ENCODE assay signal across 23 cellular contexts in genomic region chr6:152815230-152815922, GRCh38.
"Had no signal": no experiment of that assay in that cellular context is flagged by ENCODE, and none has a peak within 500 bp of the region (broad histone marks: within the 10 kb centered on the region; RNA-seq: fewer than 3 reads in every experiment).

No MANE protein-coding gene starts in this region.

- H3K27me3 ChIP-seq: gastrocnemius medialis, right atrium auricular region, stomach, testis, tibial artery had no signal

- H3K79me2 ChIP-seq: parathyroid adenoma had no signal

- H3K9ac ChIP-seq: parathyroid adenoma had no signal

- ATAC-seq: effector memory CD8-positive, alpha-beta T cell; gastrocnemius medialis; left ventricle myocardium superior; lower lobe of right lung; natural killer cell; sciatic nerve had no signal

- H3K4me2 ChIP-seq: smooth muscle cell had no signal

- FAIRE-seq: endometrium, keratinocyte had no signal

- H3K4me3 ChIP-seq: gastrocnemius medialis, lower lobe of right lung, prostate gland, right atrium auricular region, smooth muscle cell, stomach, testis, tibial artery had no signal

- H2AFZ ChIP-seq: parathyroid adenoma had no signal

- H3K9me3 ChIP-seq: gastrocnemius medialis, lower lobe of right lung, prostate gland, right atrium auricular region, stomach, testis, tibial artery had no signal

- H3K4me1 ChIP-seq: gastrocnemius medialis, lower lobe of right lung, parathyroid adenoma, prostate gland, right atrium auricular region, stomach, testis, tibial artery had no signal

- H3K27ac ChIP-seq: gastrocnemius medialis, lower lobe of right lung, parathyroid adenoma, prostate gland, right atrium auricular region, stomach, testis, tibial artery had no signal

- DNase-seq: cortex of kidney; effector memory CD8-positive, alpha-beta T cell; foreskin fibroblast; gastrocnemius medialis; head of caudate nucleus; left ventricle myocardium superior; lower lobe of right lung; natural killer cell; stimulated activated CD4-positive, alpha-beta T cell treated with anti-CD3 and anti-CD28 coated beads, Interleukin-12 subunit alpha, Interleukin-12 subunit beta, amount 100 ng/mL, for 4 hours; stimulated activated CD4-positive, alpha-beta T cell treated with anti-CD3 and anti-CD28 coated beads, Interleukin-1b, Interleukin-23, amount 100 ng/mL, for 48 hours; stimulated activated CD4-positive, alpha-beta T cell treated with anti-CD3 and anti-CD28 coated beads, Interleukin-4, amount 100 ng/mL, for 1 hour; stimulated activated CD8-positive, alpha-beta memory T cell treated with anti-CD3 and anti-CD28 coated beads, Interleukin-4, amount 100 ng/mL, for 48 hours; stimulated activated naive CD4-positive, alpha-beta T cell; stomach; testis; tibial artery had no signal

- H3K36me3 ChIP-seq: gastrocnemius medialis, lower lobe of right lung, prostate gland, right atrium auricular region, stomach, tibial artery had no signal
